ENCODE assay signal across 12 cellular contexts in genomic region chr2:231321556-231322334, GRCh38.
DNase-seq lines count a peak whose midpoint lies in the region; ATAC-seq, FAIRE-seq and TF ChIP-seq lines count a peak whose summit lies in the region.
"Had no signal": no experiment of that assay in that cellular context is flagged by ENCODE, and none has a peak within 500 bp of the region (broad histone marks: within the 10 kb centered on the region; RNA-seq: fewer than 3 reads in every experiment).

No MANE protein-coding gene starts in this region.

- H2AFZ ChIP-seq in GM12878 (ENCODE audit: control insufficient read depth, low read depth, low read length) (peak overlapping the region; percentile 37), mesenchymal stem cell (ENCODE audit: low read depth, low read length) (no peak overlapping the region)

- H4K20me1 ChIP-seq in GM12878 (ENCODE audit: control insufficient read depth, insufficient read depth) = no peaks in the 10 kb centered on the region

- no peak for TF ChIP-seq RAD21 in GM12878 (IDR thresholded peaks at IDR 0.05; ENCODE audit: insufficient read depth, low read depth, low read length)

- H3K9me3 ChIP-seq in GM12878 (replicated peaks; ENCODE audit: control insufficient read depth, insufficient read depth, low read length) (peaks cover 2% of the 10 kb centered on the region; the same call in 1 of the 3 replicates), upper lobe of right lung (no peaks in the 10 kb centered on the region), HAP-1 (peaks cover 4% of the 10 kb centered on the region; the same call in 1 of the 2 replicates), mesenchymal stem cell (ENCODE audit: control insufficient read depth, low read length) (no peaks in the 10 kb centered on the region)
- H3K9me3 ChIP-seq: A549 had no signal

- no peak overlapping the region for H3K4ac ChIP-seq in mesenchymal stem cell (ENCODE audit: low read depth in 1 of 2, low read length in 2 of 2)

- H3K9ac ChIP-seq in GM12878 (ENCODE audit: control insufficient read depth, insufficient read depth, low read length) = no peak overlapping the region
- no peak overlapping the region for H3K9ac ChIP-seq in mesenchymal stem cell (ENCODE audit: low read length)

- FAIRE-seq in GM12878 (lab: Jason Lieb, UNC) (peak; percentile 23), frontal cortex (lab: Jason Lieb, UNC) (no peak)
- FAIRE-seq: A549, RCC 7860 had no signal

- H3K18ac ChIP-seq in mesenchymal stem cell (ENCODE audit: low read depth in 1 of 2, low read length in 2 of 2) = no peak overlapping the region

- DNase-seq in Right ventricle myocardium inferior (ENCODE audit: missing footprints) (peak; percentile 84), cardiac septum (ENCODE audit: low spot score) (no peak), GM12878 (ENCODE audit: low read depth, low spot score) (no peak), mesenteric fat pad (ENCODE audit: low spot score) (peak; percentile 77), upper lobe of right lung (peak; percentile 80), HAP-1 (ENCODE audit: low spot score in 2 of 2) (no peak), frontal cortex (ENCODE audit: low spot score in 2 of 2) (no peak), mesenchymal stem cell (no peak)
- DNase-seq: activated T-cell treated with anti-CD3 and anti-CD28 coated beads, Interleukin-2, amount 50 U/mL, for 4 hours; DMS53 had no signal

- H3K23ac ChIP-seq in mesenchymal stem cell (ENCODE audit: low read length in 2 of 2) = no peak overlapping the region

- ATAC-seq in Right ventricle myocardium inferior (peak; percentile 12), GM12878 (peak; percentile 74), upper lobe of right lung (peak; percentile 81)
- ATAC-seq: activated T-cell treated with anti-CD3 and anti-CD28 coated beads, Interleukin-2, amount 50 U/mL, for 4 hours had no signal

- no peak overlapping the region for H3K4me3 ChIP-seq in GM12878
- H3K4me3 ChIP-seq in upper lobe of right lung = no peak overlapping the region
- no peak overlapping the region for H3K4me3 ChIP-seq in HAP-1
- H3K4me3 ChIP-seq in mesenchymal stem cell (ENCODE audit: insufficient read depth in 1 of 2, low read depth in 1 of 2, low read length in 2 of 2) = no peak overlapping the region
- H3K4me3 ChIP-seq: A549 had no signal

- H2AK5ac ChIP-seq in mesenchymal stem cell (ENCODE audit: low read length, severe bottlenecking) = no peak overlapping the region

- POLR2A ChIA-PET in GM12878 (lab: Charles Lee) = interaction anchor here (1.3 kb wide), 1 partner anchor 13 kb away, joined by 4 read pairs; no protein-coding TSS in a partner anchor

- peaks cover 9% of the 10 kb centered on the region for H3K79me1 ChIP-seq in mesenchymal stem cell (replicated peaks; ENCODE audit: low read length, poor library complexity, severe bottlenecking)

- H4K91ac ChIP-seq in mesenchymal stem cell (ENCODE audit: low read length) = no peak overlapping the region

- H2BK5ac ChIP-seq in mesenchymal stem cell (ENCODE audit: low read depth, low read length, poor library complexity, severe bottlenecking) = no peak overlapping the region

- H3K27ac ChIP-seq in GM12878 (ENCODE audit: control insufficient read depth, insufficient read depth) = no peak overlapping the region
- H3K27ac ChIP-seq in upper lobe of right lung = peak overlapping the region; percentile 44
- H3K27ac ChIP-seq in mesenchymal stem cell (ENCODE audit: low read length, poor library complexity, severe bottlenecking) = no peak overlapping the region
- H3K27ac ChIP-seq: A549 had no signal

- H2BK12ac ChIP-seq in mesenchymal stem cell (ENCODE audit: low read length in 2 of 2) = no peak overlapping the region

- SMC1A ChIA-PET in GM12878 (lab: Charles Lee; ENCODE audit: uncharacterized antibody, unreplicated experiment) = no interaction called here

- H3K79me2 ChIP-seq in GM12878 (ENCODE audit: control insufficient read depth, insufficient read depth, low read length) = no peaks in the 10 kb centered on the region

- H3K4me2 ChIP-seq in GM12878 (ENCODE audit: control insufficient read depth, insufficient read depth) (peak overlapping the region; percentile 10; the same call in 1 of the 2 replicates), mesenchymal stem cell (ENCODE audit: low read length, poor library complexity, severe bottlenecking) (no peak overlapping the region)
- H3K4me2 ChIP-seq: A549 had no signal

- in situ Hi-C loops in GM12878 (cut with MboI) (no loop called here), HAP-1 (cut with MboI; ENCODE audit: low sequenced_read_pairs) (no loop called here)

- H3K36me3 ChIP-seq in GM12878 (ENCODE audit: control insufficient read depth in 2 of 2, insufficient read depth in 2 of 2, low read length in 1 of 2) (no peaks in the 10 kb centered on the region), upper lobe of right lung (peaks cover 3% of the 10 kb centered on the region), HAP-1 (replicated peaks) (no peaks in the 10 kb centered on the region), mesenchymal stem cell (ENCODE audit: control insufficient read depth in 1 of 2, insufficient read depth in 2 of 2, low read depth in 1 of 2, low read length in 2 of 2) (peaks cover 43 to 76% of the 10 kb centered on the region in 2 experiments)

- TF ChIP-seq POLR2A in GM12878 (IDR thresholded peaks at IDR 0.05; ENCODE audit: low read depth, low read length) = no peak

- no peaks in the 10 kb centered on the region for H3K27me3 ChIP-seq in GM12878 (replicated peaks in 1 of 2; ENCODE audit: control insufficient read depth in 2 of 2, insufficient read depth in 2 of 2, low read length in 1 of 2)
- H3K27me3 ChIP-seq in upper lobe of right lung = no peaks in the 10 kb centered on the region
- H3K27me3 ChIP-seq in HAP-1 (ENCODE audit: low read depth) = no peaks in the 10 kb centered on the region
- no peaks in the 10 kb centered on the region for H3K27me3 ChIP-seq in mesenchymal stem cell (ENCODE audit: control insufficient read depth in 1 of 2, insufficient read depth in 1 of 2, low read length in 2 of 2)

- H4K8ac ChIP-seq in mesenchymal stem cell (ENCODE audit: low read length) = no peak overlapping the region

- no peak overlapping the region for H3K14ac ChIP-seq in mesenchymal stem cell (ENCODE audit: low read length in 2 of 2)

- no peak overlapping the region for H2BK15ac ChIP-seq in mesenchymal stem cell (ENCODE audit: low read depth, poor library complexity, severe bottlenecking)

- RAD21 ChIA-PET in GM12878 (lab: Charles Lee; ENCODE audit: unreplicated experiment) = no interaction called here

- WGBS in GM12878 (ENCODE audit: insufficient coverage, insufficient replicate concordance, low lambda C conversion rate, missing lambda C conversion rate) = 70% methylated on average over 22 of the region's 22 CpGs
- 96% methylated on average over 17 of the region's 22 CpGs for WGBS in mesenchymal stem cell

- CTCF ChIA-PET in GM12878 (lab: Yijun Ruan, JAX) = no interaction called here

- no peak for TF ChIP-seq EP300 in GM12878 (IDR thresholded peaks at IDR 0.05; ENCODE audit: borderline replicate concordance in 1 of 2, control insufficient read depth in 1 of 2, low read depth in 2 of 2, low read length in 2 of 2)

- no TSS peak for BruUV-seq in GM12878 (replicated peaks; lab: Mats Ljungman, UMichigan)

- H2BK120ac ChIP-seq in mesenchymal stem cell (ENCODE audit: low read depth, low read length) = no peak overlapping the region

- intact Hi-C loops in Right ventricle myocardium inferior (cut with DNase I) = no loop called here
- intact Hi-C loops in cardiac septum (cut with DNase I) = no loop called here
- intact Hi-C loops in GM12878 (cut with micrococcal nuclease; ENCODE audit: unreplicated experiment) = no loop called here
- intact Hi-C loops in upper lobe of right lung (cut with DNase I) = no loop called here

- TF ChIP-seq CTCF in GM12878 (IDR thresholded peaks at IDR 0.05 in 2 of 3, conservative IDR thresholded peaks at IDR 0.05 in 1 of 3; ENCODE audit: control insufficient read depth in 2 of 3, extremely low read depth in 1 of 3, insufficient read depth in 1 of 3, low read depth in 3 of 3, low read length in 3 of 3) (no peak), upper lobe of right lung (IDR thresholded peaks at IDR 0.05) (no peak)

- H3K4me1 ChIP-seq in GM12878 (ENCODE audit: control insufficient read depth, insufficient read depth, low read length) = peaks cover 16% of the 10 kb centered on the region
- peaks cover 8% of the 10 kb centered on the region for H3K4me1 ChIP-seq in upper lobe of right lung
- peaks cover 6% of the 10 kb centered on the region; the same call in 1 of the 2 replicates for H3K4me1 ChIP-seq in HAP-1
- H3K4me1 ChIP-seq in mesenchymal stem cell (ENCODE audit: control insufficient read depth, insufficient read depth, low read depth, low read length) = peaks cover 2% of the 10 kb centered on the region
- H3K4me1 ChIP-seq: A549 had no signal

TF ChIP-seq in GM12878, 131 proteins besides CTCF, POLR2A, EP300 and RAD21 (continues in another document):
- TF ChIP-seq CEBPZ (IDR thresholded peaks at IDR 0.05; ENCODE audit: low read depth, low read length) (no peak), CHD2 (IDR thresholded peaks at IDR 0.05; ENCODE audit: borderline replicate concordance, low read depth, low read length) (no peak)

Comparison
In these comparisons a context has a peak if more than half of its experiments do, and no peak if none do; other contexts are left out.
1. DNase-seq: peak in Right ventricle myocardium inferior (single experiment), mesenteric fat pad (single experiment) and upper lobe of right lung (single experiment); none in cardiac septum (single experiment), GM12878 (single experiment), HAP-1 (0 of 2), frontal cortex (0 of 2) and mesenchymal stem cell (single experiment).
2. ATAC-seq: peak in every context shown above with its lines; median percentile 81 in upper lobe of right lung; 74 in GM12878; 12 in Right ventricle myocardium inferior.